In the genomic region with DNA sequence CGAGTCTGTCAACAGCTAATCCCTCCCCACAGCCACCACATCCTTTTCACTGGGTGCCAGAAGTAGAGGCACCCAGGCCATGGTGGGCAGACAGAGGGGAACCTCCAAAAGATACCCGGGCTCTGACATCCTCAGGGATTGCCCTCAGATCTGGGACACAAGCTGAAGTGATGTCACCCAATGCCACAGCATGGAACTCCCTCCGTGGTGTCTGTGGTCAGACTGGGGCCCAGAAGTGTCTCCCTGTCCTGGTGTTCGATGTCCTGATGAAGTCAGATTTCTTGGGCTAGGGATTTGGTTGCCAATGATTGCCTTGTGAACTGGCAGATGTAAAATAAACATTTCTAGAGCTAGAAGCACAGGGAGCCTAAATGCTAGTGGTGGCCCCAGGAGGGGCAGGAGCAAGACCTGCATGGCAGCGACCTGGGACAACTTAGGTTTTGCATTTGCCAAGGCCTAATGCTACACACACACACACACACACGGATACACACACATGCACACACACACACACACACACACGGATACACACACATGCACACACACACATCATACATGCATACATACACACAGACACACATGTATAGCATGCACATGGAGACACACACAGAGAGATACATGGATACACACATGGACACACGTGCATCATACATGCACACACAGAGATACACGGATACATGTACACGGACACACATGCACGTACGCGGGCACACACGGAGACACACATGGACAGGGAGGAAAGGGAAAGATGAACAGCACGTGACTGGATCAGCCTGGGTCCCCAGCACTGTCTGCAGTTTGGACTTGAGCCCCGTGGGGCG, we compare ENCODE assay signal across 15 cellular contexts.
DNase-seq lines count a peak whose midpoint lies in the region; ATAC-seq, FAIRE-seq and TF ChIP-seq lines count a peak whose summit lies in the region.
"Had no signal": no experiment of that assay in that cellular context is flagged by ENCODE, and none has a peak within 500 bp of the region (broad histone marks: within the 10 kb centered on the region; RNA-seq: fewer than 3 reads in every experiment).

No MANE protein-coding gene starts in this region.

- CTCF ChIA-PET in HepG2 (lab: Yijun Ruan, JAX; ENCODE audit: low intra/inter-chr PET ratio, low total read pairs), result no interaction called here

- H3K36me3 ChIP-seq in HepG2 (replicated peaks in 1 of 2; ENCODE audit: control insufficient read depth in 1 of 2, insufficient read depth in 2 of 2, low read length in 2 of 2) (no peaks in the 10 kb centered on the region), right lobe of liver (no peaks in the 10 kb centered on the region), astrocyte (ENCODE audit: insufficient read depth, low read length) (no peaks in the 10 kb centered on the region), GM23248 (ENCODE audit: low read depth) (no peaks in the 10 kb centered on the region)
- H3K36me3 ChIP-seq: BLaER1 had no signal

- H3K9me3 Mint-ChIP-seq in astrocyte (ENCODE audit: unreplicated experiment) (peaks cover 24% of the 10 kb centered on the region), type B pancreatic cell (no peaks in the 10 kb centered on the region)

- no peaks in the 10 kb centered on the region for H3K9me2 ChIP-seq in GM23248 (ENCODE audit: insufficient read depth)

- no peak overlapping the region for H3K27ac ChIP-seq in HepG2 (ENCODE audit: extremely low read length, insufficient read depth, low read length)
- no peak overlapping the region for H3K27ac ChIP-seq in right lobe of liver
- peak overlapping the region; percentile 3 for H3K27ac ChIP-seq in astrocyte (ENCODE audit: low read depth, low read length)
- no peak overlapping the region for H3K27ac ChIP-seq in GM23248
- H3K27ac ChIP-seq: 22Rv1, BLaER1 had no signal

- H3K9me3 ChIP-seq in HepG2 (ENCODE audit: low read length), result no peaks in the 10 kb centered on the region
- H3K9me3 ChIP-seq in right lobe of liver, result no peaks in the 10 kb centered on the region
- peaks cover 5% of the 10 kb centered on the region for H3K9me3 ChIP-seq in astrocyte (ENCODE audit: insufficient read depth, low read depth, low read length)
- H3K9me3 ChIP-seq in GM23248 (ENCODE audit: low read depth), result no peaks in the 10 kb centered on the region
- H3K9me3 ChIP-seq: BLaER1 had no signal

- BruUV-seq in HepG2 (replicated peaks; lab: Mats Ljungman, UMichigan), result no TSS peak

- no peaks in the 10 kb centered on the region for H3F3A ChIP-seq in GM23248 (ENCODE audit: insufficient read depth)

- WGBS in HepG2 (ENCODE audit: low lambda C conversion rate), result 39% methylated on average over 17 of the region's 17 CpGs
- WGBS in right lobe of liver (ENCODE audit: insufficient coverage, low coverage, low lambda C conversion rate, missing lambda C conversion rate), result 63% methylated on average over 9 of the region's 17 CpGs
- 67 to 72% methylated on average over 17 of the region's 17 CpGs for WGBS in GM23248 (ENCODE audit: low coverage in 1 of 2, low lambda C conversion rate in 2 of 2, missing lambda C conversion rate in 2 of 2), 2 experiments

- H3K27me3 Mint-ChIP-seq in astrocyte (ENCODE audit: low read depth, unreplicated experiment), result no peaks in the 10 kb centered on the region
- no peaks in the 10 kb centered on the region for H3K27me3 Mint-ChIP-seq in type B pancreatic cell

- POLR2A ChIA-PET in HepG2 (lab: Yijun Ruan, JAX), result no interaction called here

- TF ChIP-seq CTCF in HepG2 (CRISPR knock-in tag; IDR thresholded peaks at IDR 0.05) (no peak), right lobe of liver (IDR thresholded peaks at IDR 0.05) (no peak), astrocyte (IDR thresholded peaks at IDR 0.05; ENCODE audit: insufficient read depth, low read depth, low read length) (no peak), type B pancreatic cell (conservative IDR thresholded peaks at IDR 0.05) (no peak)

- in situ Hi-C loops in HepG2 (cut with HindIII; ENCODE audit: extremely low pct_ligation_motif_present, low pct_unique_long_range_greater_than_20kb) (loop anchor here (25.0 kb wide), 1 partner anchor 534 kb away; a partner anchor contains a TSS), GM23248 (cut with MboI) (loop anchor here (25.0 kb wide), 1 partner anchor 509 kb away; no protein-coding TSS in a partner anchor)

- TF ChIP-seq POLR2A in HepG2 (IDR thresholded peaks at IDR 0.05; ENCODE audit: insufficient read depth in 1 of 2, low read depth in 2 of 2, low read length in 2 of 2) (no peak), right lobe of liver (IDR thresholded peaks at IDR 0.05) (no peak)

- H3K4me1 Mint-ChIP-seq in astrocyte (ENCODE audit: low read depth, unreplicated experiment) (peaks cover 30% of the 10 kb centered on the region), type B pancreatic cell (ENCODE audit: unreplicated experiment) (peaks cover 16% of the 10 kb centered on the region)

- H2AFZ ChIP-seq in HepG2 (ENCODE audit: low read length), result no peak overlapping the region
- no peak overlapping the region for H2AFZ ChIP-seq in astrocyte (ENCODE audit: low read depth, low read length)
- H2AFZ ChIP-seq in GM23248, result no peak overlapping the region

- H4K20me1 ChIP-seq in HepG2 (ENCODE audit: insufficient read depth, low read length) (no peaks in the 10 kb centered on the region), astrocyte (ENCODE audit: insufficient read depth, low read length) (no peaks in the 10 kb centered on the region), GM23248 (ENCODE audit: insufficient read depth) (no peaks in the 10 kb centered on the region)
- H4K20me1 ChIP-seq: BLaER1 had no signal

- H3K4me3 Mint-ChIP-seq in astrocyte (ENCODE audit: unreplicated experiment), result no peak overlapping the region
- no peak overlapping the region for H3K4me3 Mint-ChIP-seq in type B pancreatic cell

- H3K27me3 ChIP-seq in HepG2 (ENCODE audit: control insufficient read depth in 1 of 2, insufficient read depth in 2 of 2, low read length in 2 of 2) (peaks cover 4 to 58% of the 10 kb centered on the region in 2 experiments; a peak in 3 of 5 replicates), right lobe of liver (no peaks in the 10 kb centered on the region), astrocyte (ENCODE audit: insufficient read depth, low read length) (no peaks in the 10 kb centered on the region), GM23248 (replicated peaks; ENCODE audit: insufficient read depth) (no peaks in the 10 kb centered on the region)
- H3K27me3 ChIP-seq: BLaER1 had no signal

- DNase-seq in HepG2 (ENCODE audit: low spot score) (no peak), right lobe of liver (no peak), astrocyte (ENCODE audit: low read depth) (no peak), islet precursor cell (peak; percentile 43), type B pancreatic cell (ENCODE audit: extremely low spot score, unreplicated experiment) (no peak), NCI-H524 (lab: John Stamatoyannopoulos, UW) (no peak), GM23248 (no peak)
- DNase-seq: EL, Kasumi-1, NCI-H1417, NCI-H1930, NCI-H510A had no signal

- H3K9ac ChIP-seq in HepG2 (ENCODE audit: insufficient read depth, low read depth, low read length) (no peak overlapping the region), astrocyte (ENCODE audit: low read length) (no peak overlapping the region), GM23248 (no peak overlapping the region)
- H3K9ac ChIP-seq: BLaER1 had no signal

- intact Hi-C loops in HepG2 (cut with micrococcal nuclease; ENCODE audit: unreplicated experiment) (no loop called here), right lobe of liver (cut with DNase I) (no loop called here)

- H3K4me1 ChIP-seq in HepG2 (ENCODE audit: insufficient read depth, low read length) (no peaks in the 10 kb centered on the region), right lobe of liver (no peaks in the 10 kb centered on the region), astrocyte (ENCODE audit: insufficient read depth, low read length) (peaks cover 23% of the 10 kb centered on the region), GM23248 (ENCODE audit: insufficient read depth) (peaks cover under 1% of the 10 kb centered on the region; the same call in 1 of the 2 replicates)

- no peak for ATAC-seq in HepG2
- ATAC-seq in right lobe of liver, result no peak
- no peak for ATAC-seq in GM19452 (IDR thresholded peaks at IDR 0.05; ENCODE audit: unreplicated experiment)

- no peak overlapping the region for H3K4me3 ChIP-seq in HepG2 (replicated peaks in 1 of 3; ENCODE audit: insufficient read depth in 1 of 3, low read depth in 2 of 3, low read length in 3 of 3)
- H3K4me3 ChIP-seq in right lobe of liver, result no peak overlapping the region
- no peak overlapping the region for H3K4me3 ChIP-seq in astrocyte (ENCODE audit: insufficient read depth, low read depth, low read length)
- no peak overlapping the region for H3K4me3 ChIP-seq in GM23248
- H3K4me3 ChIP-seq: BLaER1 had no signal

- H3K27ac Mint-ChIP-seq in astrocyte (ENCODE audit: unreplicated experiment) (peak overlapping the region; percentile 64), type B pancreatic cell (peak overlapping the region; percentile 42)

- TF ChIP-seq EP300 in HepG2 (IDR thresholded peaks at IDR 0.05; ENCODE audit: low read depth in 2 of 2, low read length in 2 of 2) (no peak), HepG2 (CRISPR knock-in tag; IDR thresholded peaks at IDR 0.05; ENCODE audit: borderline replicate concordance) (no peak)

- H3K36me3 Mint-ChIP-seq in astrocyte (ENCODE audit: low read depth, unreplicated experiment) (peaks cover 2% of the 10 kb centered on the region), type B pancreatic cell (no peaks in the 10 kb centered on the region)

- no peak for TF ChIP-seq RAD21 in HepG2 (CRISPR knock-in tag; IDR thresholded peaks at IDR 0.05)

- H3K4me2 ChIP-seq in HepG2 (ENCODE audit: low read depth, low read length) (no peak overlapping the region), astrocyte (ENCODE audit: low read length) (no peak overlapping the region), GM23248 (ENCODE audit: unreplicated experiment) (no peak overlapping the region)
- H3K4me2 ChIP-seq: BLaER1 had no signal

- H3K79me2 ChIP-seq in HepG2 (ENCODE audit: insufficient read depth, low read length), result no peaks in the 10 kb centered on the region
- H3K79me2 ChIP-seq in astrocyte (ENCODE audit: insufficient read depth, low read length), result no peaks in the 10 kb centered on the region
- H3K79me2 ChIP-seq in GM23248 (ENCODE audit: insufficient read depth), result no peaks in the 10 kb centered on the region

- FAIRE-seq in HepG2 (lab: Jason Lieb, UNC) (no peak), astrocyte (lab: Jason Lieb, UNC) (no peak)

TF ChIP-seq in HepG2, 621 proteins besides CTCF, POLR2A, EP300 and RAD21 (continues in another document):
- TF ChIP-seq MEIS1 (CRISPR knock-in tag; IDR thresholded peaks at IDR 0.05; ENCODE audit: borderline replicate concordance), result no peak
